1 cellular context compared by ENCODE assay signal in the genomic region with DNA sequence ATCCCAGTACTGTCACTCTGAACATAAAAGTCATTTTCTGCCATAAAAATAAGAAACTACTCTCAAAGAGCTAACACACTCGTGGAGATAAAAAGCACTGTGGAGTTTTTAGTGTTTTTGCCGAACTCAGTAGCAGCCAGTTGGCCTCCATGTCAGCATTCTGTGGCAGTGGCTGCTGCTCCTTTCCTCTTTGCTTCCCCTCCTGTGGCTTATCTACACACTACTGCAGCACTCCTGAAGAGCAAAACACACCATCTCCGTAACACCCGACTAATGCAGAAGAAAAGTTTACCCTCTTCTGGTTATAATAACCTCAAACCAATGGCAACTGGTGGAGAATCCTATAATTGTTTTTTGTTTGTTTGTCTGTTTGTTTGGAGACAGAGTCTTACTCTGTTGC.
TF ChIP-seq lines count a peak whose summit lies in the region.

No MANE protein-coding gene starts in this region.

TF ChIP-seq in K562, 482 proteins besides CTCF, POLR2A, EP300 and RAD21:
- TF ChIP-seq, protein P1, sequence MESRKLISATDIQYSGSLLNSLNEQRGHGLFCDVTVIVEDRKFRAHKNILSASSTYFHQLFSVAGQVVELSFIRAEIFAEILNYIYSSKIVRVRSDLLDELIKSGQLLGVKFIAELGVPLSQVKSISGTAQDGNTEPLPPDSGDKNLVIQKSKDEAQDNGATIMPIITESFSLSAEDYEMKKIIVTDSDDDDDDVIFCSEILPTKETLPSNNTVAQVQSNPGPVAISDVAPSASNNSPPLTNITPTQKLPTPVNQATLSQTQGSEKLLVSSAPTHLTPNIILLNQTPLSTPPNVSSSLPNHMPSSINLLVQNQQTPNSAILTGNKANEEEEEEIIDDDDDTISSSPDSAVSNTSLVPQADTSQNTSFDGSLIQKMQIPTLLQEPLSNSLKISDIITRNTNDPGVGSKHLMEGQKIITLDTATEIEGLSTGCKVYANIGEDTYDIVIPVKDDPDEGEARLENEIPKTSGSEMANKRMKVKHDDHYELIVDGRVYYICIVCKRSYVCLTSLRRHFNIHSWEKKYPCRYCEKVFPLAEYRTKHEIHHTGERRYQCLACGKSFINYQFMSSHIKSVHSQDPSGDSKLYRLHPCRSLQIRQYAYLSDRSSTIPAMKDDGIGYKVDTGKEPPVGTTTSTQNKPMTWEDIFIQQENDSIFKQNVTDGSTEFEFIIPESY (CRISPR knock-in tag; IDR thresholded peaks at IDR 0.05) = no peak
- TF ChIP-seq POLR2AphosphoS5 (IDR thresholded peaks at IDR 0.05; ENCODE audit: control insufficient read depth, insufficient read depth, low read depth, low read length) = no peak
- TF ChIP-seq ZNF586 (CRISPR knock-in tag; conservative IDR thresholded peaks at IDR 0.05) = no peak
- no peak for TF ChIP-seq ZNF212 (CRISPR knock-in tag; IDR thresholded peaks at IDR 0.05)
- no peak for TF ChIP-seq MCM3 (IDR thresholded peaks at IDR 0.05)
- TF ChIP-seq POLR3A (IDR thresholded peaks at IDR 0.05; ENCODE audit: borderline replicate concordance, extremely low read depth, insufficient read depth, insufficient read length) = no peak
- no peak for TF ChIP-seq ELF4 (CRISPR knock-in tag; IDR thresholded peaks at IDR 0.05)
- no peak for TF ChIP-seq LEF1 (IDR thresholded peaks at IDR 0.05)
- no peak for TF ChIP-seq ZNF717 (CRISPR knock-in tag; IDR thresholded peaks at IDR 0.05)
- TF ChIP-seq, protein P2, sequence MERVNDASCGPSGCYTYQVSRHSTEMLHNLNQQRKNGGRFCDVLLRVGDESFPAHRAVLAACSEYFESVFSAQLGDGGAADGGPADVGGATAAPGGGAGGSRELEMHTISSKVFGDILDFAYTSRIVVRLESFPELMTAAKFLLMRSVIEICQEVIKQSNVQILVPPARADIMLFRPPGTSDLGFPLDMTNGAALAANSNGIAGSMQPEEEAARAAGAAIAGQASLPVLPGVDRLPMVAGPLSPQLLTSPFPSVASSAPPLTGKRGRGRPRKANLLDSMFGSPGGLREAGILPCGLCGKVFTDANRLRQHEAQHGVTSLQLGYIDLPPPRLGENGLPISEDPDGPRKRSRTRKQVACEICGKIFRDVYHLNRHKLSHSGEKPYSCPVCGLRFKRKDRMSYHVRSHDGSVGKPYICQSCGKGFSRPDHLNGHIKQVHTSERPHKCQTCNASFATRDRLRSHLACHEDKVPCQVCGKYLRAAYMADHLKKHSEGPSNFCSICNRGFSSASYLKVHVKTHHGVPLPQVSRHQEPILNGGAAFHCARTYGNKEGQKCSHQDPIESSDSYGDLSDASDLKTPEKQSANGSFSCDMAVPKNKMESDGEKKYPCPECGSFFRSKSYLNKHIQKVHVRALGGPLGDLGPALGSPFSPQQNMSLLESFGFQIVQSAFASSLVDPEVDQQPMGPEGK (CRISPR knock-in tag; IDR thresholded peaks at IDR 0.05; ENCODE audit: borderline replicate concordance) = no peak
- no peak for TF ChIP-seq FOSL1 (tag; conservative IDR thresholded peaks at IDR 0.05)
- no peak for TF ChIP-seq ZNF133 (CRISPR knock-in tag; IDR thresholded peaks at IDR 0.05)
- TF ChIP-seq SMARCA5 (IDR thresholded peaks at IDR 0.05) = no peak
